18 cellular contexts compared by ENCODE assay signal in genomic region chr17:72790194-72790593, GRCh38.
"Had no signal": no experiment of that assay in that cellular context is flagged by ENCODE, and none has a peak within 500 bp of the region (broad histone marks: within the 10 kb centered on the region; RNA-seq: fewer than 3 reads in every experiment).

No MANE protein-coding gene starts in this region.

- H3K4me3 ChIP-seq: esophagus squamous epithelium, left ventricle myocardium inferior, lower lobe of right lung, neural progenitor cell, ovary, right atrium auricular region, sigmoid colon, skin epidermis, stomach, thoracic aorta, transverse colon had no signal

- H3K9me3 ChIP-seq: ovary had no signal

- H3K36me3 ChIP-seq: lower lobe of right lung, neural progenitor cell, ovary, right atrium auricular region, sigmoid colon, thoracic aorta, transverse colon had no signal

- H3K27me3 ChIP-seq: esophagus squamous epithelium, foreskin keratinocyte, neural progenitor cell, ovary, right atrium auricular region, sigmoid colon, stomach, transverse colon had no signal

- ATAC-seq: foreskin keratinocyte; lower lobe of right lung; natural killer cell treated with Interleukin-12 subunit alpha and Interleukin-12 subunit beta and Interleukin-15 and Interleukin-18, amount 100 ng/mL, for 72 hours had no signal

- DNase-seq: esophagus squamous epithelium; foreskin keratinocyte; immature natural killer cell; left ventricle myocardium inferior; lower lobe of right lung; nucleus accumbens; ovary; sigmoid colon; stimulated activated CD4-positive, alpha-beta T cell treated with anti-CD3 and anti-CD28 coated beads, Interleukin-2, amount 100 ng/mL, for 24 hours; stimulated activated naive CD4-positive, alpha-beta T cell; stomach; substantia nigra; transverse colon had no signal

- H3K4me1 ChIP-seq: esophagus squamous epithelium, foreskin keratinocyte, left ventricle myocardium inferior, lower lobe of right lung, right atrium auricular region, sigmoid colon, stomach, transverse colon had no signal
